Comparison of ENCODE assay signal across 19 cellular contexts in genomic region chr12:99948380-99948779, GRCh38. TPM values are rescaled to one million over a fixed set of nuclear protein-coding genes. Genes with fewer than 3 reads are reported as not detected.
"Had no signal": no experiment of that assay in that cellular context is flagged by ENCODE, and none has a peak within 500 bp of the region (broad histone marks: within the 10 kb centered on the region; RNA-seq: fewer than 3 reads in every experiment).

No MANE protein-coding gene starts in this region.

- H3K4me1 ChIP-seq: lower lobe of right lung, psoas muscle, sigmoid colon, stomach, thyroid gland had no signal

- ATAC-seq: left ventricle myocardium superior; lower lobe of right lung; naive thymus-derived CD8-positive, alpha-beta T cell; psoas muscle; right cardiac atrium; stimulated activated effector memory CD8-positive, alpha-beta T cell treated with anti-CD3 and anti-CD28 coated beads, Interleukin-12 subunit alpha, Interleukin-12 subunit beta, amount 100 ng/mL, for 72 hours had no signal

- H3K36me3 ChIP-seq: lower lobe of right lung, sigmoid colon, stomach, thyroid gland had no signal

- DNase-seq: dorsolateral prefrontal cortex; effector CD4-positive, alpha-beta T cell; head of caudate nucleus; left ventricle myocardium superior; lower lobe of right lung; naive thymus-derived CD8-positive, alpha-beta T cell; nephron progenitor cell; nucleus accumbens; psoas muscle; right cardiac atrium; sigmoid colon; stimulated activated CD4-positive, alpha-beta T cell treated with anti-CD3 and anti-CD28 coated beads, Interleukin-2, amount 100 ng/mL, for 24 hours; stimulated activated CD4-positive, alpha-beta T cell treated with anti-CD3 and anti-CD28 coated beads, Interleukin-4, amount 100 ng/mL, for 24 hours; stimulated activated naive CD4-positive, alpha-beta T cell treated with Interleukin-2 at 50 U/mL for 16 hours; stomach; thyroid gland had no signal

- H3K9me3 ChIP-seq: lower lobe of right lung, psoas muscle, sigmoid colon, stomach, thyroid gland had no signal

- H3K27me3 ChIP-seq: dorsolateral prefrontal cortex, sigmoid colon, stomach, thyroid gland had no signal

- H3K4me3 ChIP-seq: dorsolateral prefrontal cortex, lower lobe of right lung, psoas muscle, sigmoid colon, stomach, thyroid gland had no signal

- H3K27ac ChIP-seq: dorsolateral prefrontal cortex, lower lobe of right lung, psoas muscle, sigmoid colon, stomach, thyroid gland had no signal

- FAIRE-seq: frontal cortex, keratinocyte had no signal

RNA-seq across cellular contexts. Expression of gene ANKS1B, which starts 36.4 kb away (rescaled TPM):
- polyA plus RNA-seq: keratinocyte; naive thymus-derived CD8-positive, alpha-beta T cell had no signal
